ENCODE assay signal across 20 cellular contexts in the genomic region with DNA sequence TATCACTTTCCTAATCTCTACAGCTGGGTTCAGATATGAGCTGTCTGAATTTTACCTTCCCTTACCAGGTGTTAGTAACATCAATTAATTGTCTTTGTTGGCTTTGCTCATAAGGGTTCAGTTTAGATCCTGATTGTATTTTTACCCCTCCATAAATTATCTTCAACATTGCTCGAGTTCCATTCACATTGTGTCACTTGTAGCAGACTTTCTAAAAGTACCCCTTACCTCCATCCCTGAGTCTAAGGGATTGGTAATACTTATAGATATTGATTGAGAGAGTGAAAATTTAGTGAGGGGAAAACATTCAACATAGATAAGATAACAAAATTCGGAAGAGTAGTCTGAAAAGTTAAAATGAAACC. TPM values are rescaled to one million over a fixed set of nuclear protein-coding genes. Genes with fewer than 3 reads are reported as not detected.
DNase-seq lines count a peak whose midpoint lies in the region; ATAC-seq, FAIRE-seq and TF ChIP-seq lines count a peak whose summit lies in the region.
"Had no signal": no experiment of that assay in that cellular context is flagged by ENCODE, and none has a peak within 500 bp of the region (broad histone marks: within the 10 kb centered on the region; RNA-seq: fewer than 3 reads in every experiment).

No MANE protein-coding gene starts in this region.

- no peak overlapping the region for H3K4me3 Mint-ChIP-seq in astrocyte (ENCODE audit: unreplicated experiment)
- H3K4me3 Mint-ChIP-seq in T-cell = no peak overlapping the region
- H3K4me3 Mint-ChIP-seq: activated CD8-positive, alpha-beta T cell treated with anti-CD3 and anti-CD28 coated beads for 36 hours; activated naive CD8-positive, alpha-beta T cell; activated T-cell treated with anti-CD3 and anti-CD28 coated beads, Interleukin-2, amount 50 U/mL, for 72 hours; CD4-positive, CD25-positive, alpha-beta regulatory T cell; WTC11 had no signal

- H3K79me2 ChIP-seq in astrocyte (ENCODE audit: insufficient read depth, low read length) = peaks cover 99% of the 10 kb centered on the region

- TF ChIP-seq RAD21 in liver (IDR thresholded peaks at IDR 0.05) = no peak

- ATAC-seq in right cardiac atrium (no peak), thoracic aorta (ENCODE audit: insufficient number of reproducible peaks, low FRiP score, low read depth) (no peak), T-cell (replicated peaks in 1 of 4) (no peak)
- ATAC-seq: activated CD8-positive, alpha-beta T cell treated with anti-CD3 and anti-CD28 coated beads for 36 hours; activated T-cell treated with anti-CD3 and anti-CD28 coated beads, Interleukin-2, amount 50 U/mL, for 72 hours; WTC11 had no signal

- H3K27ac ChIP-seq in cardiac muscle cell (peak overlapping the region; percentile 85), right cardiac atrium (ENCODE audit: low read length) (no peak overlapping the region), astrocyte (ENCODE audit: low read depth, low read length) (no peak overlapping the region), liver (ENCODE audit: low read depth in 1 of 2, low read length in 2 of 2) (peak overlapping the region; percentile 29 to 58), thoracic aorta (peak overlapping the region in 1 of 2 donors; percentile 39)

- no peaks in the 10 kb centered on the region for H3K36me3 Mint-ChIP-seq in astrocyte (ENCODE audit: low read depth, unreplicated experiment)
- no peaks in the 10 kb centered on the region for H3K36me3 Mint-ChIP-seq in T-cell
- H3K36me3 Mint-ChIP-seq: activated naive CD8-positive, alpha-beta T cell; CD4-positive, CD25-positive, alpha-beta regulatory T cell had no signal

- DNase-seq in cardiac muscle cell (ENCODE audit: low read depth in 1 of 2, low spot score in 1 of 2) = no peak
- no peak for DNase-seq in right cardiac atrium
- DNase-seq in astrocyte (ENCODE audit: low read depth) = peak; percentile 28
- no peak for DNase-seq in thoracic aorta (ENCODE audit: low spot score)
- no peak for DNase-seq in cerebellar nuclear complex (lab: John Stamatoyannopoulos, UW)
- no peak for DNase-seq in T-cell
- no peak for DNase-seq in SIG-M5 treated with dmso at 0.1 percent for 504 hours (lab: John Stamatoyannopoulos, UW; ENCODE audit: unreplicated experiment)
- DNase-seq: activated CD8-positive, alpha-beta T cell treated with anti-CD3 and anti-CD28 coated beads for 36 hours; activated T-cell treated with anti-CD3 and anti-CD28 coated beads, Interleukin-2, amount 50 U/mL, for 72 hours; CD4-positive, CD25-positive, alpha-beta regulatory T cell; effector memory CD4-positive, alpha-beta T cell; hippocampal formation; NCI-H1694; SHP77; T-helper 2 cell had no signal

- H3K27me3 Mint-ChIP-seq in astrocyte (ENCODE audit: low read depth, unreplicated experiment) = no peaks in the 10 kb centered on the region
- H3K27me3 Mint-ChIP-seq in T-cell = peaks cover 9 to 17% of the 10 kb centered on the region in 2 donors

- H3K4me3 ChIP-seq in cardiac muscle cell (no peak overlapping the region), right cardiac atrium (ENCODE audit: low read length) (no peak overlapping the region), astrocyte (ENCODE audit: insufficient read depth, low read depth, low read length) (no peak overlapping the region), liver (ENCODE audit: low read depth in 1 of 3, low read length in 3 of 3) (no peak overlapping the region), thoracic aorta (peak overlapping the region; percentile 1)

- TF ChIP-seq CTCF in cardiac muscle cell (IDR thresholded peaks at IDR 0.05; ENCODE audit: low read depth, low read length) (no peak), astrocyte (IDR thresholded peaks at IDR 0.05; ENCODE audit: insufficient read depth, low read depth, low read length) (no peak), liver (IDR thresholded peaks at IDR 0.05; ENCODE audit: low read depth, low read length, missing input control) (no peak), thoracic aorta (IDR thresholded peaks at IDR 0.05) (no peak)

- intact Hi-C loops in right cardiac atrium (cut with DNase I) = loop anchor here in 2 of 4 donors (5.0 to 10.0 kb wide), 3 partner anchors 36 to 194 kb away; no protein-coding TSS in a partner anchor

- POLR2A ChIA-PET in T-cell (lab: Charles Lee) = no interaction called here

- H2AFZ ChIP-seq in astrocyte (ENCODE audit: low read depth, low read length) = no peak overlapping the region

- H3K9me3 ChIP-seq in cardiac muscle cell (ENCODE audit: low read depth) (no peaks in the 10 kb centered on the region), right cardiac atrium (ENCODE audit: control insufficient read depth, low read length) (no peaks in the 10 kb centered on the region), astrocyte (ENCODE audit: insufficient read depth, low read depth, low read length) (no peaks in the 10 kb centered on the region), liver (ENCODE audit: control insufficient read depth in 4 of 4, low read length in 3 of 4) (no peaks in the 10 kb centered on the region), thoracic aorta (no peaks in the 10 kb centered on the region)

- H3K9ac ChIP-seq in astrocyte (ENCODE audit: low read length) (no peak overlapping the region), liver (ENCODE audit: low read depth in 1 of 2, low read length in 2 of 2) (no peak overlapping the region)

- WGBS in right cardiac atrium = 44% methylated on average over 2 of the region's 2 CpGs
- WGBS in liver = 30% methylated on average over 2 of the region's 2 CpGs

- CTCF ChIA-PET in T-cell (lab: Charles Lee) = no interaction called here

- H3K4me1 ChIP-seq in cardiac muscle cell (ENCODE audit: low read depth) = peaks cover 45% of the 10 kb centered on the region
- peaks cover 2% of the 10 kb centered on the region for H3K4me1 ChIP-seq in right cardiac atrium (ENCODE audit: control insufficient read depth, insufficient read depth, low read length)
- H3K4me1 ChIP-seq in astrocyte (ENCODE audit: insufficient read depth, low read length) = peaks cover 21% of the 10 kb centered on the region
- peaks cover 1 to 33% (median 19%) of the 10 kb centered on the region in 4 donors for H3K4me1 ChIP-seq in liver (ENCODE audit: control insufficient read depth in 4 of 4, insufficient read depth in 4 of 4, low read length in 3 of 4)
- H3K4me1 ChIP-seq in thoracic aorta (ENCODE audit: control insufficient read depth in 1 of 2, low read depth in 2 of 2) = peaks cover 49 to 76% of the 10 kb centered on the region in 2 donors

- peak overlapping the region; percentile 7 for H3K4me2 ChIP-seq in astrocyte (ENCODE audit: low read length)

- H3K36me3 ChIP-seq in cardiac muscle cell (no peaks in the 10 kb centered on the region), astrocyte (ENCODE audit: insufficient read depth, low read length) (no peaks in the 10 kb centered on the region), liver (ENCODE audit: control insufficient read depth in 4 of 4, insufficient read depth in 3 of 4, low read depth in 1 of 4, low read length in 3 of 4) (no peaks in the 10 kb centered on the region), thoracic aorta (no peaks in the 10 kb centered on the region)

- H3K27me3 ChIP-seq in cardiac muscle cell (no peaks in the 10 kb centered on the region), right cardiac atrium (ENCODE audit: control insufficient read depth, insufficient read depth) (no peaks in the 10 kb centered on the region), astrocyte (ENCODE audit: insufficient read depth, low read length) (no peaks in the 10 kb centered on the region), liver (ENCODE audit: control insufficient read depth in 4 of 4, insufficient read depth in 4 of 4, low read length in 3 of 4) (no peaks in the 10 kb centered on the region), thoracic aorta (replicated peaks; ENCODE audit: insufficient read depth) (no peaks in the 10 kb centered on the region)

- H3K27ac Mint-ChIP-seq in astrocyte (ENCODE audit: unreplicated experiment) (no peak overlapping the region), T-cell (no peak overlapping the region)
- H3K27ac Mint-ChIP-seq: activated CD8-positive, alpha-beta T cell treated with anti-CD3 and anti-CD28 coated beads for 36 hours; activated naive CD8-positive, alpha-beta T cell; activated T-cell treated with anti-CD3 and anti-CD28 coated beads, Interleukin-2, amount 50 U/mL, for 72 hours; CD4-positive, CD25-positive, alpha-beta regulatory T cell had no signal

- peak; percentile 64 for FAIRE-seq in astrocyte (lab: Jason Lieb, UNC)
- FAIRE-seq: A204.1, bronchial epithelial cell had no signal

- H3K4me1 Mint-ChIP-seq in astrocyte (ENCODE audit: low read depth, unreplicated experiment) (peaks cover 45% of the 10 kb centered on the region), T-cell (no peaks in the 10 kb centered on the region)
- H3K4me1 Mint-ChIP-seq: CD4-positive, CD25-positive, alpha-beta regulatory T cell had no signal

- no peaks in the 10 kb centered on the region for H3K9me3 Mint-ChIP-seq in astrocyte (ENCODE audit: unreplicated experiment)
- no peaks in the 10 kb centered on the region for H3K9me3 Mint-ChIP-seq in T-cell
- H3K9me3 Mint-ChIP-seq: WTC11 had no signal

- peaks cover 33% of the 10 kb centered on the region for H4K20me1 ChIP-seq in astrocyte (ENCODE audit: insufficient read depth, low read length)

TF ChIP-seq in liver, 16 proteins besides CTCF, POLR2A, EP300 and RAD21:
- TF ChIP-seq, protein P1, sequence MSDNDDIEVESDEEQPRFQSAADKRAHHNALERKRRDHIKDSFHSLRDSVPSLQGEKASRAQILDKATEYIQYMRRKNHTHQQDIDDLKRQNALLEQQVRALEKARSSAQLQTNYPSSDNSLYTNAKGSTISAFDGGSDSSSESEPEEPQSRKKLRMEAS (IDR thresholded peaks at IDR 0.05) = no peak
- TF ChIP-seq EGR1 (IDR thresholded peaks at IDR 0.05; ENCODE audit: low read depth in 2 of 2) (no peak), SP1 (IDR thresholded peaks at IDR 0.05) (no peak), JUND (IDR thresholded peaks at IDR 0.05) (no peak), RXRA (IDR thresholded peaks at IDR 0.05) (no peak), HNF4A (conservative IDR thresholded peaks at IDR 0.05) (no peak)

RNA-seq across cellular contexts. Expression of gene RASAL2, which starts 7.3 kb away (rescaled TPM):
- total RNA-seq in cardiac muscle cell (25.3 and 35.3 TPM in 2 replicates), right cardiac atrium (10 to 100 TPM; 21.2 to 34.3 (median 29.6) TPM), astrocyte (44.2 and 45.3 TPM in 2 replicates), liver (1 to 10 TPM; 6.0 to 8.1 TPM), thoracic aorta (10 to 100 TPM; 38.0 to 45.1 TPM), T-cell (under 1 TPM in 4 of 5 donors, not detected in 1; 0.05 to 0.19 (median 0.11) TPM)
- polyA plus RNA-seq in cardiac muscle cell (11.2 and 13.1 TPM in 2 replicates), right cardiac atrium (6.9 TPM), liver (1 to 10 TPM; 1.8 to 2.2 TPM)
- total RNA-seq: activated CD8-positive, alpha-beta T cell treated with anti-CD3 and anti-CD28 coated beads for 36 hours; CD4-positive, CD25-positive, alpha-beta regulatory T cell had no signal
- polyA plus RNA-seq: CD4-positive, CD25-positive, alpha-beta regulatory T cell had no signal

Comparison
In these comparisons a context has a peak if more than half of its experiments do, and no peak if none do; other contexts are left out.
1. H3K27ac ChIP-seq: peak in cardiac muscle cell (single experiment) and liver (2 of 2); none in right cardiac atrium (single experiment) and astrocyte (single experiment).
2. RNA of gene RASAL2, which starts 7.3 kb away (total RNA-seq): 38.0 to 45.1 TPM in thoracic aorta, 44.2 to 45.3 TPM in astrocyte, 25.3 to 35.3 TPM in cardiac muscle cell, 21.2 to 34.3 TPM in right cardiac atrium and 6.0 to 8.1 TPM in liver; 0.05 to 0.19 TPM in T-cell; every median in the first group is over 4 times any median in the second.